13 cellular contexts compared by ENCODE assay signal in genomic region chr1:152515454-152515823, GRCh38. TPM values are rescaled to one million over a fixed set of nuclear protein-coding genes. Genes with fewer than 3 reads are reported as not detected.
A peak's percentile ranks its signal among the peaks of the same experiment; 100 is the strongest.
DNase-seq lines count a peak whose midpoint lies in the region; ATAC-seq, FAIRE-seq and TF ChIP-seq lines count a peak whose summit lies in the region.
"Had no signal": no experiment of that assay in that cellular context is flagged by ENCODE, and none has a peak within 500 bp of the region (broad histone marks: within the 10 kb centered on the region; RNA-seq: fewer than 3 reads in every experiment).

No MANE protein-coding gene starts in this region.

- POLR2A ChIA-PET in A549 (lab: Yijun Ruan, JAX), result no interaction called here

- 0 out of 3 replicates have a peak overlapping the region, but pooled peaks have one; percentile 2 for H3K4me2 ChIP-seq in A549

- peak overlapping the region; percentile 75 to 88; a peak in 5 of 6 replicates for H3K27ac ChIP-seq in A549
- H3K27ac ChIP-seq in duodenal mucosa (ENCODE audit: low read depth, low read length), result no peak overlapping the region
- H3K27ac ChIP-seq: C4-2B had no signal

- TF ChIP-seq RAD21 in A549 (conservative IDR thresholded peaks at IDR 0.05 in 1 of 2, IDR thresholded peaks at IDR 0.05 in 1 of 2), result no peak

- H3K4me1 ChIP-seq in A549 (peaks cover 35% of the 10 kb centered on the region), duodenal mucosa (ENCODE audit: control insufficient read depth in 1 of 2, insufficient read depth in 2 of 2, low read length in 2 of 2) (peaks cover 9 to 14% of the 10 kb centered on the region in 2 donors), mucosa of descending colon (ENCODE audit: low read depth) (peaks cover 5% of the 10 kb centered on the region)

- H3K9ac ChIP-seq in duodenal mucosa (ENCODE audit: low read depth in 1 of 2, low read length in 2 of 2), result no peak overlapping the region

- intact Hi-C loops in mucosa of descending colon (cut with DNase I, micrococcal nuclease), result no loop called here

- no peak for TF ChIP-seq EP300 in A549 (IDR thresholded peaks at IDR 0.05)

- TF ChIP-seq POLR2A in A549 (IDR thresholded peaks at IDR 0.05; ENCODE audit: low read length), result no peak

- no peaks in the 10 kb centered on the region for H3K36me3 ChIP-seq in duodenal mucosa (ENCODE audit: control insufficient read depth in 1 of 2, insufficient read depth in 2 of 2, low read length in 2 of 2)
- H3K36me3 ChIP-seq in mucosa of descending colon (ENCODE audit: low read depth), result no peaks in the 10 kb centered on the region

- WGBS in A549 (ENCODE audit: missing lambda C conversion rate), result 81% methylated on average over 18 of the region's 33 CpGs

- CTCF ChIA-PET in A549 (lab: Yijun Ruan, JAX), result interaction anchor here (1.3 to 1.5 kb wide), 2 partner anchors 10 to 18 kb away, joined by 4 read pairs; no protein-coding TSS in a partner anchor

- ATAC-seq in A549, result peak in 1 of 2 experiments; percentile 10; a peak in 2 of 6 replicates
- peak; percentile 45 for ATAC-seq in mucosa of descending colon
- ATAC-seq in HG03342 (IDR thresholded peaks at IDR 0.05; ENCODE audit: unreplicated experiment), result no peak
- ATAC-seq: natural killer cell had no signal

- FAIRE-seq in A549 (lab: Jason Lieb, UNC), result no peak

- H3K9me3 ChIP-seq in A549, result no peaks in the 10 kb centered on the region
- no peaks in the 10 kb centered on the region for H3K9me3 ChIP-seq in duodenal mucosa (ENCODE audit: control insufficient read depth in 1 of 2, low read length in 2 of 2)
- H3K9me3 ChIP-seq in mucosa of descending colon, result no peaks in the 10 kb centered on the region

- DNase-seq in A549 (ENCODE audit: low read depth in 1 of 2, low spot score in 1 of 2), result no peak
- peak; percentile 69 for DNase-seq in ELR (ENCODE audit: low read depth)
- peak in 1 of 3 donors; percentile 24 for DNase-seq in mucosa of descending colon
- no peak for DNase-seq in putamen (ENCODE audit: low spot score)
- DNase-seq in mesenteric fat pad (ENCODE audit: low spot score), result no peak
- DNase-seq in SIG-M5 (lab: John Stamatoyannopoulos, UW), result no peak
- DNase-seq: activated B cell treated with CpG ODN at 0.5 μM for 24 hours; central memory CD4-positive, alpha-beta T cell; natural killer cell had no signal

- H3K4me3 ChIP-seq in A549 (no peak overlapping the region), duodenal mucosa (ENCODE audit: low read depth in 1 of 2, low read length in 2 of 2) (peak overlapping the region; percentile 37 to 45), mucosa of descending colon (no peak overlapping the region)

- TF ChIP-seq CTCF in A549 (IDR thresholded peaks at IDR 0.05), result no peak
- no peak for TF ChIP-seq CTCF in mucosa of descending colon (IDR thresholded peaks at IDR 0.05)

- H3K27me3 ChIP-seq in duodenal mucosa (ENCODE audit: control insufficient read depth in 1 of 2, insufficient read depth in 2 of 2, low read length in 2 of 2), result peaks cover 8 to 28% of the 10 kb centered on the region in 2 donors

TF ChIP-seq in A549, 52 proteins besides CTCF, POLR2A, EP300 and RAD21:
- TF ChIP-seq PHF8 (IDR thresholded peaks at IDR 0.05; ENCODE audit: borderline replicate concordance, low read depth) (no peak), ZNF302 (CRISPR knock-in tag; IDR thresholded peaks at IDR 0.05) (no peak), MYC (IDR thresholded peaks at IDR 0.05; ENCODE audit: borderline replicate concordance, low read length) (no peak), HEYL (CRISPR knock-in tag; IDR thresholded peaks at IDR 0.05) (no peak), RCOR1 (IDR thresholded peaks at IDR 0.05; ENCODE audit: low read depth, low read length) (no peak), HDAC2 (IDR thresholded peaks at IDR 0.05) (no peak), HOXB5 (CRISPR knock-in tag; IDR thresholded peaks at IDR 0.05) (no peak), GATA3 (IDR thresholded peaks at IDR 0.05; ENCODE audit: borderline replicate concordance) (no peak), NR3C1 (IDR thresholded peaks at IDR 0.05) (no peak), CBX8 (IDR thresholded peaks at IDR 0.05) (no peak), PBX3 (IDR thresholded peaks at IDR 0.05) (no peak), ELK1 (IDR thresholded peaks at IDR 0.05; ENCODE audit: low read depth, low read length) (no peak), BCL3 (IDR thresholded peaks at IDR 0.05) (no peak), HES2 (IDR thresholded peaks at IDR 0.05) (no peak), ZC3H11A (IDR thresholded peaks at IDR 0.05) (no peak), ATOH8 (CRISPR knock-in tag; IDR thresholded peaks at IDR 0.05; ENCODE audit: low read depth) (no peak), SMC3 (IDR thresholded peaks at IDR 0.05) (no peak), KDM1A (IDR thresholded peaks at IDR 0.05; ENCODE audit: low read depth) (no peak)

RNA-seq across cellular contexts. Expression of gene CRCT1, which starts 1.2 kb away (rescaled TPM):
- polyA plus RNA-seq in A549 (2011; rRNA removed), result 0.47 and 0.50 TPM in 2 replicates
- 0.61 and 0.78 TPM in 2 replicates for polyA plus RNA-seq in A549 (2012; cell fraction: cytosol; rRNA removed)
- polyA plus RNA-seq in A549 (2012; cell fraction: nucleus; rRNA removed), result 0.52 and 1.6 TPM in 2 replicates
- 0.14 TPM in 1 of 3 replicates, not detected in the others for polyA plus RNA-seq in A549 (2017; fragmentation: RNase III; extraction: RNeasy Plus Mini Kit Qiagen cat#74134 plus additional on column Dnase treatment)
- polyA minus RNA-seq in A549 (2011; rRNA and poly(A)+ RNA removed), result 0.44 TPM in 1 of 2 replicates, not detected in the other
- total RNA-seq in mucosa of descending colon, result not detected
- total RNA-seq in mesenteric fat pad, result not detected
- total RNA-seq: activated B cell treated with CpG ODN at 0.5 μM for 24 hours, LHCN-M2, natural killer cell had no signal

RNA-seq across cellular contexts. Expression of gene LCE5A, which starts 4.8 kb away (rescaled TPM):
- polyA plus RNA-seq in A549 (2011; rRNA removed) (not detected in 2 replicates), A549 (2017; fragmentation: RNase III; extraction: RNeasy Plus Mini Kit Qiagen cat#74134 plus additional on column Dnase treatment) (not detected in 3 replicates)
- polyA plus RNA-seq in A549 (2012; cell fraction: cytosol; rRNA removed), result not detected in 2 replicates
- 0.17 TPM in 1 of 2 replicates, not detected in the other for polyA plus RNA-seq in A549 (2012; cell fraction: nucleus; rRNA removed)
- not detected in 2 replicates for polyA minus RNA-seq in A549 (2011; rRNA and poly(A)+ RNA removed)
- total RNA-seq in mucosa of descending colon (not detected), mesenteric fat pad (not detected)
- total RNA-seq: activated B cell treated with CpG ODN at 0.5 μM for 24 hours, LHCN-M2, natural killer cell had no signal

RNA-seq across cellular contexts. Expression of gene LCE3E, which starts 51.1 kb away (rescaled TPM):
- not detected in 2 replicates for polyA plus RNA-seq in A549 (2011; rRNA removed)
- not detected in 2 replicates for polyA plus RNA-seq in A549 (2012; cell fraction: cytosol; rRNA removed)
- polyA plus RNA-seq in A549 (2012; cell fraction: nucleus; rRNA removed), result not detected in 2 replicates
- polyA plus RNA-seq in A549 (2017; fragmentation: RNase III; extraction: RNeasy Plus Mini Kit Qiagen cat#74134 plus additional on column Dnase treatment), result not detected in 3 replicates
- polyA minus RNA-seq in A549 (2011; rRNA and poly(A)+ RNA removed), result 0.83 TPM in 1 of 2 replicates, not detected in the other
- total RNA-seq in mucosa of descending colon, result not detected
- total RNA-seq in mesenteric fat pad, result not detected
- total RNA-seq: activated B cell treated with CpG ODN at 0.5 μM for 24 hours, LHCN-M2, natural killer cell had no signal

Comparison
In these comparisons a context has a peak if more than half of its experiments do, and no peak if none do; other contexts are left out.
1. H3K4me3 ChIP-seq: peak in duodenal mucosa (2 of 2); none in A549 (single experiment) and mucosa of descending colon (single experiment).